ENCODE assay signal across 8 cellular contexts in genomic region chr14:106790189-106791036, GRCh38.
DNase-seq lines count a peak whose midpoint lies in the region; ATAC-seq and TF ChIP-seq lines count a peak whose summit lies in the region.

No MANE protein-coding gene starts in this region.

- no peaks in the 10 kb centered on the region for H3K36me3 Mint-ChIP-seq in Calu3 (ENCODE audit: insufficient read depth, unreplicated experiment)

- no peak overlapping the region for H3K27ac ChIP-seq in PC-9
- no peak overlapping the region for H3K27ac ChIP-seq in right atrium auricular region

- H3F3A ChIP-seq in PC-9 (ENCODE audit: insufficient read depth, low read depth): no peaks in the 10 kb centered on the region

- H3K4me3 Mint-ChIP-seq in Calu3 (ENCODE audit: low read depth, unreplicated experiment): no peak overlapping the region

- H3K4me2 ChIP-seq in PC-9: no peak overlapping the region

- no peaks in the 10 kb centered on the region for H3K79me2 ChIP-seq in PC-9 (ENCODE audit: low read depth)

- peaks cover 9% of the 10 kb centered on the region for H3K27me3 Mint-ChIP-seq in Calu3 (ENCODE audit: unreplicated experiment)

- peak; percentile 65 for ATAC-seq in HG03342 (IDR thresholded peaks at IDR 0.05; ENCODE audit: unreplicated experiment)
- ATAC-seq in HG03469 (IDR thresholded peaks at IDR 0.05; ENCODE audit: unreplicated experiment): no peak

- no peak overlapping the region for H3K27ac Mint-ChIP-seq in Calu3 (ENCODE audit: unreplicated experiment)

- POLR2A ChIA-PET in PC-9 (lab: Charles Lee; ENCODE audit: unreplicated experiment): no interaction called here

- TF ChIP-seq CTCF in Calu3 (IDR thresholded peaks at IDR 0.05; ENCODE audit: unreplicated experiment) (peak; percentile 90), PC-9 (conservative IDR thresholded peaks at IDR 0.05) (peak; percentile 81), right atrium auricular region (IDR thresholded peaks at IDR 0.05) (peak; percentile 31 to 65)

- H3K4me1 Mint-ChIP-seq in Calu3 (ENCODE audit: low read depth, unreplicated experiment): peaks cover 8% of the 10 kb centered on the region

- CTCF ChIA-PET in Calu3 (lab: Charles Lee): interaction anchor here (0.7 to 2.4 kb wide), 2 partner anchors 52 to 82 kb away, joined by 3 to 10 read pairs; no protein-coding TSS in a partner anchor
- CTCF ChIA-PET in PC-9 (lab: Charles Lee): no interaction called here

- H3K9me3 ChIP-seq in PC-9 (ENCODE audit: insufficient read depth, low read depth): no peaks in the 10 kb centered on the region
- H3K9me3 ChIP-seq in right atrium auricular region: no peaks in the 10 kb centered on the region

- H3K4me1 ChIP-seq in PC-9 (replicated peaks; ENCODE audit: insufficient read depth): no peaks in the 10 kb centered on the region
- H3K4me1 ChIP-seq in right atrium auricular region: no peaks in the 10 kb centered on the region

- H3K27me3 ChIP-seq in PC-9 (ENCODE audit: insufficient read depth, low read depth): no peaks in the 10 kb centered on the region
- no peaks in the 10 kb centered on the region for H3K27me3 ChIP-seq in right atrium auricular region

- H3K9me3 Mint-ChIP-seq in Calu3 (ENCODE audit: low read depth, unreplicated experiment): no peaks in the 10 kb centered on the region

- H3K4me3 ChIP-seq in PC-9 (no peak overlapping the region), right atrium auricular region (no peak overlapping the region)

- H3K36me3 ChIP-seq in PC-9 (ENCODE audit: low read depth): no peaks in the 10 kb centered on the region
- H3K36me3 ChIP-seq in right atrium auricular region: no peaks in the 10 kb centered on the region

- no peaks in the 10 kb centered on the region for H4K20me1 ChIP-seq in PC-9 (ENCODE audit: insufficient read depth)

- no peak overlapping the region for H2AFZ ChIP-seq in PC-9

- BruUV-seq in Calu3 (replicated peaks; lab: Mats Ljungman, UMichigan) (no TSS peak), PC-9 (replicated peaks; lab: Mats Ljungman, UMichigan) (no TSS peak)

- intact Hi-C loops in Calu3 (cut with micrococcal nuclease; ENCODE audit: unreplicated experiment): loop anchor here (2.0 to 5.0 kb wide), 2 partner anchors 24 to 52 kb away; no protein-coding TSS in a partner anchor
- intact Hi-C loops in PC-9 (cut with micrococcal nuclease; ENCODE audit: unreplicated experiment): no loop called here

- DNase-seq in Calu3 (peak; percentile 92), PC-9 (peak in 1 of 2 experiments; percentile 60), activated T-helper 1 cell treated with Interleukin-2 at 50 U/mL for 16 hours (ENCODE audit: low read depth) (peak; percentile 44), right atrium auricular region (ENCODE audit: low spot score) (no peak), DMS79 (lab: John Stamatoyannopoulos, UW) (no peak)
- peak; percentile 15 to 65 (median 34) for DNase-seq in stimulated activated CD4-positive, alpha-beta T cell treated with anti-CD3 and anti-CD28 coated beads, TNF-alpha, amount 100 ng/mL, for 1 hour (ENCODE audit: low read depth in 3 of 3, low spot score in 1 of 3)

- H3K9me2 ChIP-seq in PC-9 (ENCODE audit: insufficient read depth): no peaks in the 10 kb centered on the region

Comparison
In these comparisons a context has a peak if more than half of its experiments do, and no peak if none do; other contexts are left out.
1. DNase-seq: peak in Calu3 (single experiment), activated T-helper 1 cell treated with Interleukin-2 at 50 U/mL for 16 hours (single experiment) and stimulated activated CD4-positive, alpha-beta T cell treated with anti-CD3 and anti-CD28 coated beads, TNF-alpha, amount 100 ng/mL, for 1 hour (3 of 3); none in right atrium auricular region (single experiment) and DMS79 (single experiment).
2. Peak in every context shown above with its lines, with median percentiles within 50 percentile points of each other: CTCF ChIP-seq.